Comparison of ENCODE assay signal across 9 cellular contexts in the genomic region with DNA sequence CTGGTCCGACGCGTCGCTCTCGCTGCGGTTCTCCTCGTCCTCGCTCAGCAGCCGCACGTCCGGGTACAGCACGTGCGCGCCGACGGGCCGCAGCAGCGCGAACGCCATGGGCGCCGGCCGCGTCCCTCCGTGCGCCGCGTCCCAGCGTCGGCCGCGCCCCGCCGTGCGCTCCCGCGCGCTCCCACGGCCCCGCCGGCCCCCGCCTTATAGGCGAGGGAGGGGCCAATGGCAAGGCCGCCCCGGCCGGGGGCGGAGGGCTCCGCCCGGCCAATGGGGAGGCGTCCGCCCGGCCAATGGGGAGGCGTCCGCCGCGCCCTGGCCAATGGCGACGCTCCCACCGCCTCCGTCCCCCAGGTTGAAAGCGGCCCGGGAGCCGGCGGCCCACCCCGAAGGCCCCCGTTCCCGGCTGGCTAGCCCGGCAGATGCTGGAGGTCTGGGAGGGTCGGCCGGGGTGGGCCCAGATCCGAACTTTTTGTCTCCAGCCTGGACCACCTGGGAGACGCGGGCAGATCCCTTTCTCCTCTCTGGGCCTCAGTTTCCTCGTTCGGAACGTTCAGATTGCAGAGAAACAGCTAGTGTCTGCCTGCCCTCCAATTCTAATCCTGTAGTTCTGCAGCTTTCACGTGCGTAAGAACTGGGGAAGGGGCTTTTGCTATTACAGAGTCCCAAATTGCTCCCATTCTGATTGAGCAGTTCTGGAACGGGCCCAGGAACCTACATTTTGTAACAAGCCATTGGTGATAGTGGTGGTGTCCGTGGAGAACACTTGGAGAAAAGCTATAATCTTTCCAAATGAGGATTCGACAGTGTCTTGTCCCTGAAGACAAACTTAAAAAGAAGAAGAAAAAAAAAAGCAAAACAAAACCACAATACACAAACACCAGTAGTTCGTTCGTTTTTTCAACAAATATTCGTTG. TPM values are rescaled to one million over a fixed set of nuclear protein-coding genes. Genes with fewer than 3 reads are reported as not detected.
DNase-seq lines count a peak whose midpoint lies in the region; ATAC-seq and TF ChIP-seq lines count a peak whose summit lies in the region.
"Had no signal": no experiment of that assay in that cellular context is flagged by ENCODE, and none has a peak within 500 bp of the region (broad histone marks: within the 10 kb centered on the region; RNA-seq: fewer than 3 reads in every experiment).

TCF15 (minus strand) TSS at position 180 of the 917 bp plus-strand sequence; CDS start at position 108, 72 bp downstream.

- peaks cover 0 to 56% (median 36%) of the 10 kb centered on the region in 45 donors for H3K27me3 ChIP-seq in dorsolateral prefrontal cortex

- intact Hi-C loops in dorsolateral prefrontal cortex (cut with DNase I) = no loop called here

- H3K36me3 Mint-ChIP-seq in naive B cell = no peaks in the 10 kb centered on the region

- peak within 1 kb of the TSS in 5 of 8 donors; percentile 38 to 80 (median 56) for H3K4me3 Mint-ChIP-seq in naive B cell

- peak within 1 kb of the TSS in 49 of 59 donors; percentile 6 to 58 (median 35) for H3K4me3 ChIP-seq in dorsolateral prefrontal cortex

- ATAC-seq in naive B cell (ENCODE audit: low read depth in 2 of 2) (peak in 1 of 2 donors; percentile 51), GM19463 (IDR thresholded peaks at IDR 0.05; ENCODE audit: unreplicated experiment) (no peak), GM21576 (IDR thresholded peaks at IDR 0.05; ENCODE audit: unreplicated experiment) (no peak), HG03432 (IDR thresholded peaks at IDR 0.05; ENCODE audit: unreplicated experiment) (no peak)

- peaks cover 9 to 16% (median 11%) of the 10 kb centered on the region in 3 donors for H3K4me1 Mint-ChIP-seq in naive B cell

- peak; percentile 11 for DNase-seq in EL
- DNase-seq in NCI-H446 (lab: John Stamatoyannopoulos, UW) = peak; percentile 55 to 95
- DNase-seq in dorsolateral prefrontal cortex = peak in 1 of 10 donors; percentile 47
- no peak for DNase-seq in naive B cell
- DNase-seq in NCI-H1417 treated with DMSO at 0.1 percent for 48 hours (lab: John Stamatoyannopoulos, UW) = no peak

- H3K9me3 Mint-ChIP-seq in naive B cell = peaks cover 0 to 4% (median 0%) of the 10 kb centered on the region in 7 donors

- H3K27ac Mint-ChIP-seq in naive B cell = no peak within 1 kb of the TSS

- no peak for TF ChIP-seq CTCF in dorsolateral prefrontal cortex (IDR thresholded peaks at IDR 0.05 in 54 of 56, conservative IDR thresholded peaks at IDR 0.05 in 2 of 56; ENCODE audit: low read depth in 1 of 56, partially characterized antibody in 56 of 56)

- no peak within 1 kb of the TSS for H3K27ac ChIP-seq in dorsolateral prefrontal cortex
- H3K27ac ChIP-seq: neutrophil had no signal

- peaks cover 38 to 79% (median 66%) of the 10 kb centered on the region in 3 donors for H3K27me3 Mint-ChIP-seq in naive B cell

RNA-seq across cellular contexts. Expression of gene TCF15, which starts in this region (rescaled TPM):
- total RNA-seq in dorsolateral prefrontal cortex = 1 to 10 TPM in 22 of 120 experiments, under 1 TPM in 81, not detected in 17; 0.18 to 2.2 (median 0.69) TPM
- not detected for polyA plus RNA-seq in naive B cell (ENCODE audit: low read depth in 6 of 6)

Comparison
In these comparisons a context has a peak if more than half of its experiments do, and no peak if none do; other contexts are left out.
1. DNase-seq: peak in EL (single experiment) and NCI-H446 (2 of 2); none in naive B cell (single experiment) and NCI-H1417 treated with DMSO at 0.1 percent for 48 hours (single experiment).